Comparison of ENCODE assay signal across 22 cellular contexts in genomic region chr15:99053380-99054024, GRCh38. TPM values are rescaled to one million over a fixed set of nuclear protein-coding genes. Genes with fewer than 3 reads are reported as not detected.
DNase-seq lines count a peak whose midpoint lies in the region; ATAC-seq, FAIRE-seq and TF ChIP-seq lines count a peak whose summit lies in the region.
"Had no signal": no experiment of that assay in that cellular context is flagged by ENCODE, and none has a peak within 500 bp of the region (broad histone marks: within the 10 kb centered on the region; RNA-seq: fewer than 3 reads in every experiment).

No MANE protein-coding gene starts in this region.

- H4K91ac ChIP-seq in neuronal stem cell (ENCODE audit: low read depth, low read length, poor library complexity): no peak overlapping the region

- H2AK5ac ChIP-seq in neuronal stem cell (ENCODE audit: low read depth, low read length): no peak overlapping the region

- no peak overlapping the region for H3K4me2 ChIP-seq in neuronal stem cell (ENCODE audit: insufficient read depth, low read length, poor library complexity, severe bottlenecking)

- WGBS in neuronal stem cell (ENCODE audit: extremely low coverage in 2 of 2, insufficient read length in 2 of 2, insufficient replicate concordance in 1 of 2), 2 donors: no CpG with 5 or more reads among the region's 13 CpGs

- H3K14ac ChIP-seq in neuronal stem cell (ENCODE audit: low read length): no peak overlapping the region

- H2BK120ac ChIP-seq in neuronal stem cell (ENCODE audit: low read depth, low read length): no peak overlapping the region

- H3K4me3 ChIP-seq in left ventricle myocardium inferior: no peak overlapping the region
- H3K4me3 ChIP-seq in neuronal stem cell (ENCODE audit: low read length in 2 of 2): peak overlapping the region in 1 of 2 donors; percentile 14

- H4K8ac ChIP-seq in neuronal stem cell (ENCODE audit: low read depth, low read length): no peak overlapping the region

- H2BK5ac ChIP-seq in neuronal stem cell (ENCODE audit: low read length): no peak overlapping the region

- H2BK15ac ChIP-seq in neuronal stem cell (ENCODE audit: low read length): no peak overlapping the region

- no peak overlapping the region for H2AFZ ChIP-seq in neuronal stem cell (ENCODE audit: low read length)

- no peak overlapping the region for H3K9ac ChIP-seq in neuronal stem cell (ENCODE audit: low read depth, low read length, poor library complexity)

- H3K4me1 ChIP-seq in left ventricle myocardium inferior: peaks cover 30% of the 10 kb centered on the region
- peaks cover 4 to 12% of the 10 kb centered on the region in 2 donors for H3K4me1 ChIP-seq in neuronal stem cell (ENCODE audit: control insufficient read depth in 2 of 2, insufficient read depth in 1 of 2, low read depth in 1 of 2, low read length in 2 of 2)
- H3K4me1 ChIP-seq: BE2C had no signal

- no peak overlapping the region for H3K4ac ChIP-seq in neuronal stem cell (ENCODE audit: low read length)

- DNase-seq in left ventricle myocardium inferior (no peak), cardiac septum (ENCODE audit: low spot score) (no peak), left ventricle myocardium superior (no peak), neuronal stem cell (ENCODE audit: low spot score) (no peak), urothelium cell line (ENCODE audit: low spot score) (no peak), amygdala (lab: John Stamatoyannopoulos, UW) (no peak)
- DNase-seq: BE2C, H9, Karpas-422, MV-4-11, NCI-H1105 treated with DMSO at 0.1 percent for 48 hours, NCI-H2029 treated with DMSO at 0.1 percent for 48 hours, NCI-H2171, NCI-H345, NCI-H524, OCI-M1, SHP77 had no signal

- TF ChIP-seq CTCF in left ventricle myocardium inferior (IDR thresholded peaks at IDR 0.05; ENCODE audit: borderline replicate concordance): no peak

- H3K36me3 ChIP-seq in left ventricle myocardium inferior (no peaks in the 10 kb centered on the region), neuronal stem cell (replicated peaks in 1 of 2; ENCODE audit: control insufficient read depth in 2 of 2, insufficient read depth in 2 of 2, low read length in 2 of 2) (no peaks in the 10 kb centered on the region)
- H3K36me3 ChIP-seq: BE2C had no signal

- H3K27me3 ChIP-seq in left ventricle myocardium inferior (ENCODE audit: low read depth) (no peaks in the 10 kb centered on the region), neuronal stem cell (ENCODE audit: control insufficient read depth in 3 of 3, insufficient read depth in 3 of 3, low read depth in 1 of 3, low read length in 3 of 3) (no peaks in the 10 kb centered on the region)
- H3K27me3 ChIP-seq: BE2C had no signal

- peak overlapping the region; percentile 33 for H2BK12ac ChIP-seq in neuronal stem cell (ENCODE audit: low read length)

- intact Hi-C loops in left ventricle myocardium inferior (cut with micrococcal nuclease) (no loop called here), cardiac septum (cut with DNase I) (no loop called here), left ventricle myocardium superior (cut with micrococcal nuclease) (no loop called here)

- peak; percentile 31 for ATAC-seq in left ventricle myocardium superior
- ATAC-seq in GM19351 (IDR thresholded peaks at IDR 0.05; ENCODE audit: unreplicated experiment): no peak
- no peak for ATAC-seq in GM21825 (IDR thresholded peaks at IDR 0.05; ENCODE audit: unreplicated experiment)

- no peak overlapping the region for H3K18ac ChIP-seq in neuronal stem cell (ENCODE audit: low read length)

- FAIRE-seq in urothelium cell line (lab: Jason Lieb, UNC): peak; percentile 27

- peak overlapping the region; percentile 36 for H3K27ac ChIP-seq in left ventricle myocardium inferior (replicated peaks)
- no peak overlapping the region for H3K27ac ChIP-seq in neuronal stem cell (replicated peaks; ENCODE audit: low read length)

- no peaks in the 10 kb centered on the region for H3K9me3 ChIP-seq in left ventricle myocardium inferior (replicated peaks)
- H3K9me3 ChIP-seq in neuronal stem cell (replicated peaks in 1 of 2; ENCODE audit: control insufficient read depth in 2 of 2, insufficient read depth in 1 of 2, low read depth in 1 of 2, low read length in 2 of 2): no peaks in the 10 kb centered on the region
- H3K9me3 ChIP-seq: BE2C had no signal

- H3K23ac ChIP-seq in neuronal stem cell (ENCODE audit: low read depth, low read length, poor library complexity): no peak overlapping the region

- no peaks in the 10 kb centered on the region for H3K79me1 ChIP-seq in neuronal stem cell (ENCODE audit: low read depth, low read length)

RNA-seq across cellular contexts. Expression of gene PGPEP1L, which starts 45.9 kb away (rescaled TPM):
- total RNA-seq in left ventricle myocardium inferior (0.30 TPM), cardiac septum (2.5 TPM), left ventricle myocardium superior (0.55 TPM)
- not detected for polyA plus RNA-seq in neuronal stem cell (2013, experiment 1 of 2)
- polyA plus RNA-seq in neuronal stem cell (2013, experiment 2 of 2): not detected
- total RNA-seq: A673, H9, M059J had no signal
- polyA plus RNA-seq: IgD-negative memory B cell had no signal

RNA-seq across cellular contexts. Expression of gene SYNM, which starts 51.4 kb away (rescaled TPM):
- 378 TPM for total RNA-seq in left ventricle myocardium inferior
- 395 TPM for total RNA-seq in cardiac septum
- total RNA-seq in left ventricle myocardium superior: 329 TPM
- 0.82 TPM for polyA plus RNA-seq in neuronal stem cell (2013, experiment 1 of 2)
- 0.94 TPM for polyA plus RNA-seq in neuronal stem cell (2013, experiment 2 of 2)
- polyA plus RNA-seq: IgD-negative memory B cell had no signal
